ENCODE assay signal across 27 cellular contexts in the genomic region with DNA sequence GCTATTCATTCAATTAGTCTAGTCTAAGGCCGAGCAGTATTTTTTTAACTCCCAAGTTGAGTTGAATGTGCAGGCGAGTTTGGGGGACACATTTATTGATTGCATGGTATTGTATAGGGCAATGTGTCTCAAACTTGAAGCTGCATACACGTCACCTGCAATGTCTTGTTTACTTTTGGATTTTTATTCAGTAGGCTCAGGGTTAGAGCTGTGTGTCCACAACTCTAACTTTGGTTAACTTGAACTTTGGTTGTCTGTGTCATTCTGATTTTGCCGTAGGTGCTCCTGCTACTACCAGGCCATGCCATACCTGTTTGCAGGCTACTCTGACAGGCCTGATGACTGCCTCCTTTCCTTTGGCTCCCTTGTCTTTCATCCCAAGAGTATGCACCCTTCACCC.
"Had no signal": no experiment of that assay in that cellular context is flagged by ENCODE, and none has a peak within 500 bp of the region (broad histone marks: within the 10 kb centered on the region; RNA-seq: fewer than 3 reads in every experiment).

No MANE protein-coding gene starts in this region.

- H2AFZ ChIP-seq: parathyroid adenoma had no signal

- H3K27ac ChIP-seq: dorsolateral prefrontal cortex, epithelial cell of prostate, gastroesophageal sphincter, heart right ventricle, left ventricle myocardium inferior, lower lobe of right lung, neutrophil, parathyroid adenoma, prostate gland, right atrium auricular region, sigmoid colon, testis, tibial artery, upper lobe of right lung, uterus had no signal

- H3K36me3 ChIP-seq: gastroesophageal sphincter, heart right ventricle, left ventricle myocardium inferior, lower lobe of right lung, neutrophil, prostate gland, right atrium auricular region, sigmoid colon, tibial artery, upper lobe of right lung, uterus had no signal

- H3K4me1 ChIP-seq: gastroesophageal sphincter, heart right ventricle, left ventricle myocardium inferior, lower lobe of right lung, parathyroid adenoma, prostate gland, right atrium auricular region, sigmoid colon, testis, tibial artery, upper lobe of right lung, uterus had no signal

- H3K4me1 Mint-ChIP-seq: naive thymus-derived CD8-positive, alpha-beta T cell; stimulated activated memory B cell treated with anti-CD40 and anti-IgM and Interleukin-4, amounts not matched to agents 10 μg/mL and 1 μg/mL and 100 μg/mL, for 72 hours had no signal

- H3K27me3 Mint-ChIP-seq: stimulated activated memory B cell treated with anti-CD40 and anti-IgM and Interleukin-4, amounts not matched to agents 10 μg/mL and 1 μg/mL and 100 μg/mL, for 72 hours had no signal

- H3K79me2 ChIP-seq: parathyroid adenoma had no signal

- H3K27ac Mint-ChIP-seq: naive thymus-derived CD8-positive, alpha-beta T cell; stimulated activated memory B cell treated with anti-CD40 and anti-IgM and Interleukin-4, amounts not matched to agents 10 μg/mL and 1 μg/mL and 100 μg/mL, for 72 hours had no signal

- H3K9ac ChIP-seq: parathyroid adenoma had no signal

- H3K4me3 ChIP-seq: dorsolateral prefrontal cortex, gastroesophageal sphincter, heart right ventricle, left ventricle myocardium inferior, lower lobe of right lung, prostate gland, right atrium auricular region, sigmoid colon, testis, tibial artery, upper lobe of right lung, uterus had no signal

- H3K9me3 ChIP-seq: lower lobe of right lung, neutrophil, prostate gland, sigmoid colon, testis, upper lobe of right lung, uterus had no signal

- H3K4me3 Mint-ChIP-seq: naive thymus-derived CD8-positive, alpha-beta T cell; stimulated activated memory B cell treated with anti-CD40 and anti-IgM and Interleukin-4, amounts not matched to agents 10 μg/mL and 1 μg/mL and 100 μg/mL, for 72 hours had no signal

- ATAC-seq: esophagus mucosa; gastroesophageal sphincter; heart right ventricle; left cardiac atrium; lower lobe of right lung; naive thymus-derived CD8-positive, alpha-beta T cell; stimulated activated memory B cell treated with anti-CD40 and anti-IgM and Interleukin-4, amounts not matched to agents 10 μg/mL and 1 μg/mL and 100 μg/mL, for 72 hours; stimulated activated naive CD8-positive, alpha-beta T cell treated with anti-CD3 and anti-CD28 coated beads, Interleukin-15, Interleukin-2, amounts not matched to agents 100 U/mL and 50 U/mL, for 24 hours; upper lobe of right lung had no signal

- H3K27me3 ChIP-seq: dorsolateral prefrontal cortex, gastroesophageal sphincter, heart right ventricle, neutrophil, right atrium auricular region, sigmoid colon, testis, tibial artery, upper lobe of right lung, uterus had no signal

- DNase-seq: cerebellar nuclear complex; cortex of kidney; dorsolateral prefrontal cortex; effector CD4-positive, alpha-beta T cell; foreskin fibroblast; heart right ventricle; hippocampal formation; left cardiac atrium; left ventricle myocardium inferior; lower lobe of right lung; naive thymus-derived CD8-positive, alpha-beta T cell; sigmoid colon; stimulated activated CD4-positive, alpha-beta T cell treated with anti-CD3 and anti-CD28 coated beads, Interleukin-4, amount 100 ng/mL, for 4 hours; stimulated activated naive CD8-positive, alpha-beta T cell treated with anti-CD3 and anti-CD28 coated beads, Interleukin-15, Interleukin-2, amounts not matched to agents 100 U/mL and 50 U/mL, for 24 hours; substantia nigra; testis; tibial artery; upper lobe of right lung; uterus had no signal
